Comparison of ENCODE assay signal across 8 cellular contexts in genomic region chr10:987906-988666, GRCh38. TPM values are rescaled to one million over a fixed set of nuclear protein-coding genes. Genes with fewer than 3 reads are reported as not detected.
DNase-seq lines count a peak whose midpoint lies in the region; ATAC-seq and TF ChIP-seq lines count a peak whose summit lies in the region.

GTPBP4 (plus strand) TSS chr10:988434; CDS start chr10:988480, 46 bp downstream.

- peak; percentile 61 for TF ChIP-seq POLR2A in esophagus muscularis mucosa (IDR thresholded peaks at IDR 0.05; ENCODE audit: low read depth)

- no peak for TF ChIP-seq EP300 in esophagus muscularis mucosa (IDR thresholded peaks at IDR 0.05)

- in situ Hi-C loops in Panc1 (cut with HindIII; ENCODE audit: low pct_unique_long_range_greater_than_20kb, low sequenced_read_pairs) = no loop called here

- POLR2A ChIA-PET in Panc1 (lab: Charles Lee) = interaction anchor here (0.9 kb wide), 1 partner anchor 14 kb away, joined by 3 read pairs; no protein-coding TSS in a partner anchor

- CTCF ChIA-PET in Panc1 (lab: Charles Lee) = no interaction called here

- DNase-seq in DMS79 (lab: John Stamatoyannopoulos, UW) (peak; percentile 70), Panc1 (ENCODE audit: low read depth, low spot score) (peak; percentile 69), esophagus muscularis mucosa (ENCODE audit: extremely low spot score) (peak; percentile 100)
- DNase-seq in Jurkat, Clone E6-1 (ENCODE audit: low read depth, low spot score) = peak; percentile 96
- peak; percentile 96 to 97 for DNase-seq in activated T-cell treated with anti-CD3 and anti-CD28 coated beads, Interleukin-2, amount 50 U/mL, for 48 hours
- DNase-seq in stimulated activated CD8-positive, alpha-beta memory T cell treated with anti-CD3 and anti-CD28 coated beads, Interleukin-7, amount 100 ng/mL, for 4 hours (ENCODE audit: low read depth in 2 of 2) = peak; percentile 96 to 97

- BruUV-seq in Panc1 (replicated peaks; lab: Mats Ljungman, UMichigan) = no TSS peak

- peaks cover 14% of the 10 kb centered on the region for H3K4me1 ChIP-seq in Panc1 (ENCODE audit: control insufficient read depth, insufficient read depth, low read length)
- peaks cover 18 to 35% (median 30%) of the 10 kb centered on the region in 4 donors for H3K4me1 ChIP-seq in esophagus muscularis mucosa
- H3K4me1 ChIP-seq in muscle layer of duodenum (ENCODE audit: control insufficient read depth in 1 of 2, insufficient read depth in 2 of 2, low read length in 2 of 2) = peaks cover 11 to 31% of the 10 kb centered on the region in 2 donors

- H3K4me3 ChIP-seq in Jurkat, Clone E6-1 (ENCODE audit: low read length) = peak within 1 kb of the TSS; percentile 97
- H3K4me3 ChIP-seq in Panc1 (ENCODE audit: low read depth in 2 of 2, low read length in 2 of 2) (peak within 1 kb of the TSS; percentile 96 to 99), esophagus muscularis mucosa (peak within 1 kb of the TSS; percentile 70 to 92 (median 89)), muscle layer of duodenum (ENCODE audit: low read depth in 1 of 2, low read length in 2 of 2) (peak within 1 kb of the TSS; percentile 96 to 97)

- H3K36me3 ChIP-seq in Panc1 (ENCODE audit: control insufficient read depth, insufficient read depth, low read length) (peaks cover 4% of the 10 kb centered on the region), esophagus muscularis mucosa (peaks cover 0 to 10% (median 4%) of the 10 kb centered on the region in 4 donors), muscle layer of duodenum (ENCODE audit: control insufficient read depth in 1 of 2, insufficient read depth in 2 of 2, low read length in 2 of 2) (peaks cover 7 to 11% of the 10 kb centered on the region in 2 donors)

- H3K27ac ChIP-seq in Panc1 (ENCODE audit: low read length) (peak within 1 kb of the TSS; percentile 92), esophagus muscularis mucosa (replicated peaks in 1 of 4) (peak within 1 kb of the TSS; percentile 90 to 95 (median 92)), muscle layer of duodenum (ENCODE audit: low read length) (peak within 1 kb of the TSS; percentile 93)

- intact Hi-C loops in Panc1 (cut with micrococcal nuclease; ENCODE audit: unreplicated experiment) = no loop called here
- intact Hi-C loops in esophagus muscularis mucosa (cut with DNase I) = loop anchor here (2.0 to 5.0 kb wide), 2 partner anchors 56 to 69 kb away; partner anchors contain the start of genes LARP4B and WDR37

- H3K27me3 ChIP-seq in Panc1 (ENCODE audit: control insufficient read depth, insufficient read depth, low read length) (no peaks in the 10 kb centered on the region), esophagus muscularis mucosa (no peaks in the 10 kb centered on the region), muscle layer of duodenum (ENCODE audit: low read depth, low read length) (no peaks in the 10 kb centered on the region)

- peak; percentile 92 for ATAC-seq in GM21619 (IDR thresholded peaks at IDR 0.05; ENCODE audit: unreplicated experiment)
- ATAC-seq in Panc1 = peak; percentile 97

- H3K9me3 ChIP-seq in Panc1 (ENCODE audit: control insufficient read depth, insufficient read depth, low read depth, low read length) = no peaks in the 10 kb centered on the region
- no peaks in the 10 kb centered on the region for H3K9me3 ChIP-seq in esophagus muscularis mucosa
- no peaks in the 10 kb centered on the region for H3K9me3 ChIP-seq in muscle layer of duodenum (ENCODE audit: control insufficient read depth in 1 of 2, low read length in 2 of 2)

- no peak; the same call in 1 of the 2 replicates for TF ChIP-seq CTCF in Panc1 (IDR thresholded peaks at IDR 0.05)
- TF ChIP-seq CTCF in esophagus muscularis mucosa (IDR thresholded peaks at IDR 0.05) = peak in 1 of 3 experiments; percentile 32

- WGBS in esophagus muscularis mucosa = 0% methylated on average over 19 of the region's 71 CpGs

RNA-seq across cellular contexts. Expression of gene GTPBP4, which starts in this region (rescaled TPM):
- polyA plus RNA-seq in Jurkat, Clone E6-1 (2012; ENCODE audit: insufficient read depth, insufficient read length) = 155 TPM
- total RNA-seq in Panc1 (2021; ENCODE audit: unreplicated experiment) (79.5 TPM), esophagus muscularis mucosa (10 to 100 TPM; 18.3 to 39.1 (median 27.4) TPM)
- 66.5 TPM for polyA plus RNA-seq in Panc1 (2012; ENCODE audit: insufficient read length)

Comparison
In these comparisons a context has a peak if more than half of its experiments do, and no peak if none do; other contexts are left out.
1. Peak in every context shown above with its lines: DNase-seq, ATAC-seq, H3K4me3 ChIP-seq and H3K27ac ChIP-seq.